In the genomic region with DNA sequence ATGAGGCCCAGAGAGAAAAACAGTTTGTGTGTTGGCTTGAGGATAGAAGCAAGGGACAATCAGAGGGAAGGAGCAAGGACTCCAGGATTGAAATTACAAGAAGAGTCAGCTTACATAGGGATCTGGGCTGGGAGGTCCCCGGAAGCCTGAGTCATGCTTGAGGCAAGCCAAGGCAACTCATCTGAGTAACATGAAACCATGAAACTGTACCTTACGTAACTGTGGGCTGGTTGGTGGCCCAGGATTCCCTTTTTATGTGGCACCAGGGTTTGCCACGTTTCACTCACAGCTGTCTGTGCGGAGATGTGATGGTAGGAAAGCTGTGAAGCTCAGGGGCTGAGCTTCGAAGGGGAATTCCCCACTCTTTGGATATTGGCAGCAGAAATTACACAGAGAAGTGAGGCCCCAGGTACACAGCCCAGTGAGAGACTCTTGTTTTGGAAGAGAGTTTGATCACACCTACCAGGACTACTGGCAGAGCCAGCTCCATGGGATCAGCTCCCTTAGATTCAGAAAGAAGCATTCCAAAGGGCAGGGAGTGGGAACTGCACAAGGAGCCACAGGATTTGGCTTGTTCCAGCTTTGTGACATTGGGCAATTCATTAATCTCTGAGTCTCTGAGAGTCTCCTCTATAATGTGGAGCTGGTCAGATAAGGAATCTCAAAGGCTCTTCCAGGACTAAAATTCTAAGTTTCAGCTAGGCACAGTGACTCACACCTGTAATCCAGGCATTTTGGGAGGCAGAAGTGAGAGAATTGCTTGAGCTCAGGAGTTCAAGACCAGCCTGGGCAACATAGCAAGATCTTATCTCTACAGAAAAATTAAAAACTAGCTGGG, we compare ENCODE assay signal across 8 cellular contexts. TPM values are rescaled to one million over a fixed set of nuclear protein-coding genes. Genes with fewer than 3 reads are reported as not detected.
DNase-seq lines count a peak whose midpoint lies in the region; ATAC-seq and TF ChIP-seq lines count a peak whose summit lies in the region.

No MANE protein-coding gene starts in this region.

- TSS peak; percentile 94 for BruUV-seq in mammary epithelial cell (replicated peaks; lab: Mats Ljungman, UMichigan)

- H3K4me3 ChIP-seq in mammary epithelial cell (replicated peaks in 1 of 3; ENCODE audit: insufficient read depth in 1 of 3, low read depth in 2 of 3, low read length in 3 of 3) (no peak overlapping the region), sigmoid colon (no peak overlapping the region)

- peak overlapping the region; percentile 34 for H2AFZ ChIP-seq in mammary epithelial cell (ENCODE audit: low read depth, low read length)

- H3K27ac ChIP-seq in mammary epithelial cell (ENCODE audit: insufficient read depth, low read depth, low read length) (peak overlapping the region; percentile 79), sigmoid colon (no peak overlapping the region)

- TF ChIP-seq POLR2A in sigmoid colon (IDR thresholded peaks at IDR 0.05): no peak

- H3K9me3 ChIP-seq in mammary epithelial cell (replicated peaks; ENCODE audit: insufficient read depth, low read length) (no peaks in the 10 kb centered on the region), sigmoid colon (no peaks in the 10 kb centered on the region)

- H3K27me3 Mint-ChIP-seq in T-helper 2 cell treated with Interferon-gamma antibody and Interleukin-4, amounts not matched to agents 5 μg/mL and 100 μg/mL, for 36 hours (ENCODE audit: low read depth): peaks cover 47% of the 10 kb centered on the region

- TF ChIP-seq CTCF in mammary epithelial cell (conservative IDR thresholded peaks at IDR 0.05 in 1 of 2, IDR thresholded peaks at IDR 0.05 in 1 of 2; ENCODE audit: extremely low read depth in 1 of 2, insufficient read depth in 1 of 2, low read depth in 1 of 2, low read length in 2 of 2) (no peak), sigmoid colon (IDR thresholded peaks at IDR 0.05) (no peak)

- H3K9me3 Mint-ChIP-seq in T-helper 2 cell treated with Interferon-gamma antibody and Interleukin-4, amounts not matched to agents 5 μg/mL and 100 μg/mL, for 36 hours: no peaks in the 10 kb centered on the region

- DNase-seq in COLO829 (ENCODE audit: low spot score): peak; percentile 49
- peak; percentile 72 for DNase-seq in HS-5 (ENCODE audit: low read depth)
- peak; percentile 81 for DNase-seq in T-helper 2 cell treated with Interferon-gamma antibody and Interleukin-4, amounts not matched to agents 5 μg/mL and 100 μg/mL, for 36 hours (ENCODE audit: low spot score)
- DNase-seq in mammary epithelial cell: peak; percentile 99
- peak; percentile 70 for DNase-seq in non-pigmented ciliary epithelial cell (ENCODE audit: low read depth)
- no peak for DNase-seq in hippocampal formation (lab: John Stamatoyannopoulos, UW)
- no peak for DNase-seq in sigmoid colon

- dilution Hi-C loops in mammary epithelial cell (cut with HindIII; ENCODE audit: low sequenced_read_pairs): loop anchor here (5.0 kb wide), 1 partner anchor 39 kb away; no protein-coding TSS in a partner anchor

- no peaks in the 10 kb centered on the region for H3K36me3 ChIP-seq in mammary epithelial cell (ENCODE audit: insufficient read depth, low read length)
- H3K36me3 ChIP-seq in sigmoid colon: no peaks in the 10 kb centered on the region

- no peaks in the 10 kb centered on the region for H4K20me1 ChIP-seq in mammary epithelial cell (ENCODE audit: insufficient read depth, low read length)

- H3K27me3 ChIP-seq in mammary epithelial cell (ENCODE audit: insufficient read depth, low read length) (no peaks in the 10 kb centered on the region), sigmoid colon (no peaks in the 10 kb centered on the region)

- H3K4me2 ChIP-seq in mammary epithelial cell (ENCODE audit: insufficient read depth, low read depth, low read length): peak overlapping the region; percentile 4

- H3K79me2 ChIP-seq in mammary epithelial cell (ENCODE audit: insufficient read depth, low read length): no peaks in the 10 kb centered on the region

- TF ChIP-seq EP300 in sigmoid colon (IDR thresholded peaks at IDR 0.05): no peak

- no peak for ATAC-seq in GM19351 (IDR thresholded peaks at IDR 0.05; ENCODE audit: unreplicated experiment)

- H3K4me1 ChIP-seq in mammary epithelial cell (ENCODE audit: insufficient read depth, low read length) (peaks cover 16% of the 10 kb centered on the region), sigmoid colon (no peaks in the 10 kb centered on the region)

- 0% methylated on average over 5 of the region's 5 CpGs for WGBS in mammary epithelial cell (ENCODE audit: low coverage, missing lambda C conversion rate)
- 58 to 68% methylated on average over 5 of the region's 5 CpGs for WGBS in sigmoid colon, 2 donors

- H3K4me3 Mint-ChIP-seq in T-helper 2 cell treated with Interferon-gamma antibody and Interleukin-4, amounts not matched to agents 5 μg/mL and 100 μg/mL, for 36 hours: no peak overlapping the region

- H3K36me3 Mint-ChIP-seq in T-helper 2 cell treated with Interferon-gamma antibody and Interleukin-4, amounts not matched to agents 5 μg/mL and 100 μg/mL, for 36 hours (ENCODE audit: low read depth): no peaks in the 10 kb centered on the region

- H3K4me1 Mint-ChIP-seq in T-helper 2 cell treated with Interferon-gamma antibody and Interleukin-4, amounts not matched to agents 5 μg/mL and 100 μg/mL, for 36 hours (ENCODE audit: low read depth): peaks cover 12% of the 10 kb centered on the region

- intact Hi-C loops in mammary epithelial cell (cut with micrococcal nuclease) (loop anchor here (1.0 to 2.0 kb wide), 2 partner anchors 30 to 31 kb away; no protein-coding TSS in a partner anchor), sigmoid colon (cut with DNase I) (no loop called here)

- in situ Hi-C loops in mammary epithelial cell (cut with MboI; ENCODE audit: low sequenced_read_pairs in 2 of 2): no loop called here

- peak overlapping the region; percentile 38 for H3K9ac ChIP-seq in mammary epithelial cell (ENCODE audit: insufficient read depth, low read length)

- no peak overlapping the region for H3K27ac Mint-ChIP-seq in T-helper 2 cell treated with Interferon-gamma antibody and Interleukin-4, amounts not matched to agents 5 μg/mL and 100 μg/mL, for 36 hours

- CTCF ChIA-PET in mammary epithelial cell (lab: Charles Lee; ENCODE audit: low non-redundant PET): interaction anchor here (0.6 to 0.8 kb wide), 2 partner anchors 32 to 81 kb away, joined by 3 to 9 read pairs; no protein-coding TSS in a partner anchor

RNA-seq across cellular contexts. Expression of gene SLC5A1, which starts 7.8 kb away (rescaled TPM):
- under 1 TPM; 0.17 to 0.66 TPM for total RNA-seq in mammary epithelial cell
- 7.3 TPM for polyA plus RNA-seq in mammary epithelial cell
- 23.2 TPM for polyA minus RNA-seq in mammary epithelial cell
- total RNA-seq in sigmoid colon: not detected
- 10 to 100 TPM in 1 of 3 donors, 1 to 10 TPM in 2; 2.4 to 28.8 (median 2.8) TPM for polyA plus RNA-seq in sigmoid colon

Comparison
In these comparisons a context has a peak if more than half of its experiments do, and no peak if none do; other contexts are left out.
1. DNase-seq: peak in COLO829 (single experiment), HS-5 (single experiment), T-helper 2 cell treated with Interferon-gamma antibody and Interleukin-4, amounts not matched to agents 5 μg/mL and 100 μg/mL, for 36 hours (single experiment), mammary epithelial cell (single experiment) and non-pigmented ciliary epithelial cell (single experiment); none in hippocampal formation (0 of 2) and sigmoid colon (single experiment).